In the genomic region with DNA sequence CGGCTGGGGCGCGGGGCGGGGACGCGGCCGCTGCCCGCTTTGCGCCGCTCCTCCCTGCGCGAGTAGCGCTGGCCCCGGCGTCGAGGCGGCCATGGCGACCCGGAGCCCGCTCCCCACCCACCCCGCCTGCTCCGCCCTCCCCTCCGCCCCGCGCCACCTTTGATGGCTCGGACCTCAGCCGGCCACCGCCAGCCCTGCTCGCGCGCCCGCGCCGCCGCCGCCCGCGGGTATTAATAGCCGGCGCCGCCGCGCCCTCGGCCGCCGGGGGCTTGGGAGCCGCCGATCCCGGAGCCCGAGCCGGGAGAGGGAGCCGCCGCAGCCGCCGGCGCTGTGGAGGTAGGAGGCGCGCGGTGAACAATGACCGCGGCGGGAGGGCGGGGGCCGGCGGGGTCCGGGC, we compare ENCODE assay signal across 9 cellular contexts. TPM values are rescaled to one million over a fixed set of nuclear protein-coding genes. Genes with fewer than 3 reads are reported as not detected.
A peak's percentile ranks its signal among the peaks of the same experiment; 100 is the strongest.
DNase-seq lines count a peak whose midpoint lies in the region; ATAC-seq and TF ChIP-seq lines count a peak whose summit lies in the region.
"Had no signal": no experiment of that assay in that cellular context is flagged by ENCODE, and none has a peak within 500 bp of the region (broad histone marks: within the 10 kb centered on the region; RNA-seq: fewer than 3 reads in every experiment).

No MANE protein-coding gene starts in this region.

- TF ChIP-seq CTCF in body of pancreas (IDR thresholded peaks at IDR 0.05), result no peak
- TF ChIP-seq CTCF in mucosa of descending colon (IDR thresholded peaks at IDR 0.05), result no peak

- peak; percentile 44 for ATAC-seq in GM18511 (IDR thresholded peaks at IDR 0.05; ENCODE audit: unreplicated experiment)
- ATAC-seq in HG02759 (IDR thresholded peaks at IDR 0.05; ENCODE audit: unreplicated experiment), result peak; percentile 42
- peak; percentile 23 for ATAC-seq in body of pancreas
- peak; percentile 13 for ATAC-seq in mucosa of descending colon

- no peak overlapping the region for H3K9ac ChIP-seq in Karpas-422 (ENCODE audit: low read length)

- 0% methylated on average over 41 of the region's 66 CpGs; no CpG with 5 or more reads in 1 of the 2 donors for WGBS in body of pancreas, 2 donors

- intact Hi-C loops in body of pancreas (cut with DNase I) (loop anchor here (10.0 kb wide), 2 partner anchors 262 to 292 kb away; no protein-coding TSS in a partner anchor), mucosa of descending colon (cut with DNase I, micrococcal nuclease) (no loop called here)

- no peaks in the 10 kb centered on the region for H3K36me3 ChIP-seq in body of pancreas (replicated peaks in 1 of 2; ENCODE audit: insufficient read depth in 1 of 2, low read depth in 2 of 2)
- H3K36me3 ChIP-seq in mucosa of descending colon (ENCODE audit: low read depth), result no peaks in the 10 kb centered on the region
- H3K36me3 ChIP-seq in Karpas-422 (ENCODE audit: insufficient read depth, low read length), result no peaks in the 10 kb centered on the region

- H3K27me3 ChIP-seq in body of pancreas (no peaks in the 10 kb centered on the region), Karpas-422 (ENCODE audit: low read length) (no peaks in the 10 kb centered on the region)

- H3K27ac ChIP-seq in body of pancreas (peak overlapping the region; percentile 74 to 91 (median 82)), Karpas-422 (ENCODE audit: low read length) (no peak overlapping the region)

- DNase-seq in body of pancreas, result no peak
- DNase-seq in mucosa of descending colon, result peak in 1 of 3 donors; percentile 54
- no peak for DNase-seq in activated effector memory CD4-positive, alpha-beta T cell treated with anti-CD3 and anti-CD28 coated beads, Interleukin-2, amount 50 U/mL, for 16 hours
- DNase-seq in RPMI8226, result no peak
- DNase-seq in activated CD4-positive, CD25-positive, alpha-beta regulatory T cell (lab: John Stamatoyannopoulos, UW), result no peak
- DNase-seq in Karpas-422, result no peak

- TF ChIP-seq POLR2A in body of pancreas (IDR thresholded peaks at IDR 0.05), result no peak

- H4K20me1 ChIP-seq in Karpas-422 (ENCODE audit: insufficient read depth, low read depth, low read length), result no peaks in the 10 kb centered on the region

- no peaks in the 10 kb centered on the region for H3K79me2 ChIP-seq in Karpas-422 (ENCODE audit: low read length)

- H3K9me2 ChIP-seq in Karpas-422 (replicated peaks; ENCODE audit: insufficient read depth, low read length), result no peaks in the 10 kb centered on the region

- H3K4me3 ChIP-seq in body of pancreas (peak overlapping the region; percentile 9 to 78), mucosa of descending colon (peak overlapping the region; percentile 74), Karpas-422 (ENCODE audit: low read length) (no peak overlapping the region)

- H3K4me2 ChIP-seq in Karpas-422 (ENCODE audit: low read depth, low read length, poor library complexity, severe bottlenecking), result no peak overlapping the region

- H2AFZ ChIP-seq in Karpas-422 (ENCODE audit: low read length), result no peak overlapping the region

- no peaks in the 10 kb centered on the region for H3K9me3 ChIP-seq in body of pancreas
- no peaks in the 10 kb centered on the region for H3K9me3 ChIP-seq in mucosa of descending colon
- H3K9me3 ChIP-seq in Karpas-422 (ENCODE audit: low read length), result no peaks in the 10 kb centered on the region

- H3K4me1 ChIP-seq in body of pancreas (peaks cover 43% of the 10 kb centered on the region), mucosa of descending colon (ENCODE audit: low read depth) (no peaks in the 10 kb centered on the region), Karpas-422 (ENCODE audit: low read length) (no peaks in the 10 kb centered on the region)

RNA-seq across cellular contexts. Expression of a gene that starts 0.3 kb away (rescaled TPM):
- total RNA-seq in body of pancreas, result 10 to 100 TPM; 89.5 to 93.6 TPM
- total RNA-seq in mucosa of descending colon, result 100 to 1,000 TPM in 1 of 3 donors, 10 to 100 TPM in 2; 44.4 to 111 (median 53.6) TPM
- total RNA-seq in Karpas-422 (2014; rRNA removed; shearing (Covaris generic); ENCODE audit: low replicate concordance), result not detected in 2 replicates

RNA-seq across cellular contexts. Expression of a gene that starts 33.9 kb away (rescaled TPM):
- total RNA-seq in body of pancreas, result not detected
- not detected for total RNA-seq in mucosa of descending colon
- total RNA-seq in Karpas-422 (2014; rRNA removed; shearing (Covaris generic); ENCODE audit: low replicate concordance), result not detected in 2 replicates
- total RNA-seq: frontal cortex had no signal

Comparison
In these comparisons a context has a peak if more than half of its experiments do, and no peak if none do; other contexts are left out.
1. RNA of a gene that starts 0.3 kb away (total RNA-seq): 89.5 to 93.6 TPM in body of pancreas and 44.4 to 111 TPM in mucosa of descending colon; not detected in Karpas-422; every median in the first group is over 10 times any median in the second.
2. Peak in every context shown above with its lines, with median percentiles within 50 percentile points of each other: ATAC-seq.